ENCODE assay signal across 22 cellular contexts in the genomic region with DNA sequence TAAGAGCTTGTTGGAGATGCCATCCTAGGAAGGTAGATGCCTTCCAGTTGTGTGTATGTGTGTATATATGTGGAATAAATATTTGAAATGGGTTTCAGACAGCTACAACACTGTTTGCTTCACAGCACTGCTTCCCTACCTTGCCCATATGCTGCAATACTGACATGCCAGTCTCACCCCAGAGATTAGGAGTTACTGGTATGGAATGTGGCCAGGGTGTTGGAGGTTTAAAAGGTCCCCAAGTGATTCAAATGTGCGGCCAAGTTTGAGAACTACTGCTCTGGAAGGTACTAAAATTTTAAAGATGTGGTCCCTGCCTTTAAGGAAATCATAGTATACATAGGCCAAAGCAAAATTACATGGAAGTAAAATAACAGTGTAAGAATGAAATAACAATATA. TPM values are rescaled to one million over a fixed set of nuclear protein-coding genes. Genes with fewer than 3 reads are reported as not detected.
A peak's percentile ranks its signal among the peaks of the same experiment; 100 is the strongest.
DNase-seq lines count a peak whose midpoint lies in the region; ATAC-seq lines count a peak whose summit lies in the region.
"Had no signal": no experiment of that assay in that cellular context is flagged by ENCODE, and none has a peak within 500 bp of the region (broad histone marks: within the 10 kb centered on the region; RNA-seq: fewer than 3 reads in every experiment).

No MANE protein-coding gene starts in this region.

- ATAC-seq in GM18498 (IDR thresholded peaks at IDR 0.05; ENCODE audit: unreplicated experiment) (peak; percentile 21), GM18861 (IDR thresholded peaks at IDR 0.05; ENCODE audit: unreplicated experiment) (peak; percentile 7), HG02759 (IDR thresholded peaks at IDR 0.05; ENCODE audit: unreplicated experiment) (peak; percentile 26), HG02884 (IDR thresholded peaks at IDR 0.05; ENCODE audit: unreplicated experiment) (no peak), HG03469 (IDR thresholded peaks at IDR 0.05; ENCODE audit: unreplicated experiment) (no peak)
- ATAC-seq in activated T-cell treated with anti-CD3 and anti-CD28 coated beads, Interleukin-2, amount 50 U/mL, for 4 hours = no peak
- ATAC-seq: HepG2, K562, Panc1 had no signal

- H3K27me3 Mint-ChIP-seq in activated T-cell treated with anti-CD3 and anti-CD28 coated beads, Interleukin-2, amount 50 U/mL, for 4 hours (ENCODE audit: low read depth) = no peaks in the 10 kb centered on the region

- no peaks in the 10 kb centered on the region for H3K4me1 Mint-ChIP-seq in activated T-cell treated with anti-CD3 and anti-CD28 coated beads, Interleukin-2, amount 50 U/mL, for 4 hours (ENCODE audit: low read depth)

- H3K9me3 Mint-ChIP-seq in activated T-cell treated with anti-CD3 and anti-CD28 coated beads, Interleukin-2, amount 50 U/mL, for 4 hours = no peaks in the 10 kb centered on the region

- H3K4me3 Mint-ChIP-seq in activated T-cell treated with anti-CD3 and anti-CD28 coated beads, Interleukin-2, amount 50 U/mL, for 4 hours = no peak overlapping the region

- DNase-seq in LHCN-M2 (ENCODE audit: low read depth) = peak; percentile 51
- no peak for DNase-seq in cerebellum (ENCODE audit: low spot score)
- DNase-seq in activated T-cell treated with anti-CD3 and anti-CD28 coated beads, Interleukin-2, amount 50 U/mL, for 4 hours = no peak
- DNase-seq: BE2C, DMS79, H7, NCI-H1092 treated with DMSO at 0.1 percent for 48 hours, NCI-H1436 treated with DMSO at 0.1 percent for 48 hours, NCI-H2029, NCI-H2227 treated with DMSO at 0.1 percent for 48 hours, NCI-H510A, NCI-H748 treated with DMSO at 0.1 percent for 48 hours, SJCRH30, T-helper 1 cell had no signal

- peaks cover 26% of the 10 kb centered on the region for H3K36me3 Mint-ChIP-seq in activated T-cell treated with anti-CD3 and anti-CD28 coated beads, Interleukin-2, amount 50 U/mL, for 4 hours (ENCODE audit: insufficient read depth)

RNA-seq across cellular contexts. Expression of a gene that starts 39.5 kb away (rescaled TPM):
- total RNA-seq in LHCN-M2 (2014; rRNA removed) (32.2 and 33.6 TPM in 2 replicates), cerebellum (21.1 TPM)
- polyA plus RNA-seq in LHCN-M2 (2012) = 9.0 TPM
- total RNA-seq in activated T-cell treated with anti-CD3 and anti-CD28 coated beads, Interleukin-2, amount 50 U/mL, for 4 hours = 1 to 10 TPM; 7.0 to 9.3 (median 8.0) TPM

Comparison
In these comparisons a context has a peak if more than half of its experiments do, and no peak if none do; other contexts are left out.
1. ATAC-seq: peak in GM18498 (single experiment), GM18861 (single experiment) and HG02759 (single experiment); none in HG02884 (single experiment), activated T-cell treated with anti-CD3 and anti-CD28 coated beads, Interleukin-2, amount 50 U/mL, for 4 hours (0 of 2) and HG03469 (single experiment).